1 cellular context compared by ENCODE assay signal in genomic region chr2:42900226-42900744, GRCh38.
TF ChIP-seq lines count a peak whose summit lies in the region.

No MANE protein-coding gene starts in this region.

TF ChIP-seq in WTC11, 78 proteins besides CTCF, POLR2A, EP300 and RAD21 (continued from another document):
- TF ChIP-seq ZNF512 (CRISPR knock-in tag; IDR thresholded peaks at IDR 0.05; ENCODE audit: borderline replicate concordance) (no peak), ZNF396 (CRISPR knock-in tag; IDR thresholded peaks at IDR 0.05; ENCODE audit: borderline replicate concordance) (no peak), ZNF532 (CRISPR knock-in tag; IDR thresholded peaks at IDR 0.05; ENCODE audit: borderline replicate concordance) (no peak), ELF4 (CRISPR knock-in tag; IDR thresholded peaks at IDR 0.05; ENCODE audit: low read depth) (no peak), NFATC4 (CRISPR knock-in tag; IDR thresholded peaks at IDR 0.05) (no peak), GTF2I (CRISPR knock-in tag; conservative IDR thresholded peaks at IDR 0.05) (no peak), NR2C2 (CRISPR knock-in tag; IDR thresholded peaks at IDR 0.05) (no peak), GABPB1 (CRISPR knock-in tag; IDR thresholded peaks at IDR 0.05) (no peak)
